Comparison of ENCODE assay signal across 22 cellular contexts in genomic region chr5:17306726-17307091, GRCh38.
A peak's percentile ranks its signal among the peaks of the same experiment; 100 is the strongest.
DNase-seq lines count a peak whose midpoint lies in the region; ATAC-seq, FAIRE-seq and TF ChIP-seq lines count a peak whose summit lies in the region.
"Had no signal": no experiment of that assay in that cellular context is flagged by ENCODE, and none has a peak within 500 bp of the region (broad histone marks: within the 10 kb centered on the region; RNA-seq: fewer than 3 reads in every experiment).

No MANE protein-coding gene starts in this region.

- H3K9me3 Mint-ChIP-seq in type B pancreatic cell, result peaks cover 4% of the 10 kb centered on the region
- peaks cover 6% of the 10 kb centered on the region for H3K9me3 Mint-ChIP-seq in activated T-helper 17 cell treated with anti-CD3 and anti-CD28 coated beads, Interleukin-2, amount 50 U/mL, for 72 hours
- H3K9me3 Mint-ChIP-seq: activated B cell treated with CpG ODN at 0.5 μM for 24 hours; activated naive CD8-positive, alpha-beta T cell treated with anti-CD3 and anti-CD28 coated beads for 36 hours; HFFc6 had no signal

- no peak for ATAC-seq in K562
- ATAC-seq in activated T-helper 17 cell treated with anti-CD3 and anti-CD28 coated beads, Interleukin-2, amount 50 U/mL, for 72 hours (replicated peaks), result no peak

- H3K27me3 ChIP-seq in HUES48 (ENCODE audit: control insufficient read depth, insufficient read depth, low read length) (no peaks in the 10 kb centered on the region), K562 (ENCODE audit: control insufficient read depth in 2 of 2, insufficient read depth in 2 of 2, low read length in 2 of 2) (0 out of 5 replicates have a peak, but pooled peaks cover 0 to 6% of the 10 kb centered on the region in 2 experiments), mesendoderm (ENCODE audit: insufficient read depth, low read length, poor library complexity) (no peaks in the 10 kb centered on the region)
- H3K27me3 ChIP-seq: neutrophil had no signal

- TF ChIP-seq EP300 in K562 (IDR thresholded peaks at IDR 0.05; ENCODE audit: low read length), result no peak

- no TSS peak for BruUV-seq in K562 (replicated peaks; lab: Mats Ljungman, UMichigan)

- no peak overlapping the region for H3K18ac ChIP-seq in mesendoderm (ENCODE audit: low read length)

- H3K9ac ChIP-seq in HUES48 (ENCODE audit: low read depth, low read length) (no peak overlapping the region), K562 (ENCODE audit: insufficient read depth in 1 of 2, low read depth in 2 of 2, low read length in 2 of 2) (no peak overlapping the region), mesendoderm (ENCODE audit: low read length) (no peak overlapping the region)

- POLR2A ChIA-PET in K562 (lab: Yijun Ruan, JAX), result interaction anchor here (0.6 to 0.7 kb wide), 2 partner anchors 26 to 32 kb away, joined by 3 read pairs; no protein-coding TSS in a partner anchor

- no peak overlapping the region for H4K5ac ChIP-seq in mesendoderm (ENCODE audit: low read length)

- H2BK15ac ChIP-seq in mesendoderm (replicated peaks; ENCODE audit: low read depth), result no peak overlapping the region

- in situ Hi-C loops in K562 (cut with MboI), result no loop called here

- H3K56ac ChIP-seq in mesendoderm (ENCODE audit: low read length), result peak overlapping the region; percentile 2

- no peaks in the 10 kb centered on the region for H3K79me2 ChIP-seq in K562 (ENCODE audit: control insufficient read depth, insufficient read depth, low read length)
- no peaks in the 10 kb centered on the region for H3K79me2 ChIP-seq in mesendoderm (ENCODE audit: control insufficient read depth, insufficient read depth, low read length)

- H3K9me3 ChIP-seq in HUES48 (ENCODE audit: control insufficient read depth, insufficient read depth, low read length) (no peaks in the 10 kb centered on the region), K562 (replicated peaks; ENCODE audit: control insufficient read depth, insufficient read depth, low read depth, low read length) (no peaks in the 10 kb centered on the region)
- H3K9me3 ChIP-seq: neutrophil had no signal

- WGBS in K562 (ENCODE audit: insufficient coverage, low coverage, missing lambda C conversion rate), result 2% methylated on average over 14 of the region's 14 CpGs
- WGBS in mesendoderm (ENCODE audit: extremely low coverage, insufficient coverage, low lambda C conversion rate), result no CpG with 5 or more reads among the region's 14 CpGs

- no peak for TF ChIP-seq RAD21 in K562 (CRISPR knock-in tag; conservative IDR thresholded peaks at IDR 0.05 in 1 of 2, IDR thresholded peaks at IDR 0.05 in 1 of 2)

- no peak overlapping the region for H3K4me3 ChIP-seq in HUES48 (ENCODE audit: low read depth, low read length)
- no peak overlapping the region for H3K4me3 ChIP-seq in K562
- H3K4me3 ChIP-seq in mesendoderm (ENCODE audit: low read length), result no peak overlapping the region

- no peaks in the 10 kb centered on the region for H3K27me3 Mint-ChIP-seq in type B pancreatic cell
- H3K27me3 Mint-ChIP-seq in activated T-helper 17 cell treated with anti-CD3 and anti-CD28 coated beads, Interleukin-2, amount 50 U/mL, for 72 hours, result no peaks in the 10 kb centered on the region
- H3K27me3 Mint-ChIP-seq: activated B cell treated with CpG ODN at 0.5 μM for 24 hours; activated naive CD8-positive, alpha-beta T cell treated with anti-CD3 and anti-CD28 coated beads for 36 hours; CD4-positive, alpha-beta T cell had no signal

- no peak for FAIRE-seq in K562 (lab: Jason Lieb, UNC)
- FAIRE-seq: endothelial cell of umbilical vein had no signal

- TF ChIP-seq CTCF in K562 (IDR thresholded peaks at IDR 0.05 in 2 of 3, conservative IDR thresholded peaks at IDR 0.05 in 1 of 3; ENCODE audit: insufficient read depth in 2 of 3, low read depth in 1 of 3, low read length in 3 of 3) (no peak), type B pancreatic cell (conservative IDR thresholded peaks at IDR 0.05) (no peak)

- no peak overlapping the region for H2BK5ac ChIP-seq in mesendoderm (ENCODE audit: low read length)

- no peak overlapping the region for H2AFZ ChIP-seq in K562 (ENCODE audit: low read depth, low read length)

- H3K23ac ChIP-seq in mesendoderm (ENCODE audit: low read length), result no peak overlapping the region

- intact Hi-C loops in K562 (cut with micrococcal nuclease), result no loop called here

- no peaks in the 10 kb centered on the region for H3K9me1 ChIP-seq in K562 (ENCODE audit: control insufficient read depth, insufficient read depth, low read length)

- TF ChIP-seq POLR2A in K562 (conservative IDR thresholded peaks at IDR 0.05), result no peak

- H3K27ac ChIP-seq in HUES48 (ENCODE audit: low read depth, low read length), result peak overlapping the region; percentile 2
- no peak overlapping the region for H3K27ac ChIP-seq in K562 (ENCODE audit: extremely low read depth, low read depth, low read length)
- peak overlapping the region; percentile 1 for H3K27ac ChIP-seq in mesendoderm (ENCODE audit: low read depth, low read length)
- H3K27ac ChIP-seq: neutrophil had no signal

- no peak overlapping the region for H3K4me3 Mint-ChIP-seq in type B pancreatic cell
- no peak overlapping the region for H3K4me3 Mint-ChIP-seq in activated T-helper 17 cell treated with anti-CD3 and anti-CD28 coated beads, Interleukin-2, amount 50 U/mL, for 72 hours
- H3K4me3 Mint-ChIP-seq: activated B cell treated with CpG ODN at 0.5 μM for 24 hours; activated naive CD8-positive, alpha-beta T cell treated with anti-CD3 and anti-CD28 coated beads for 36 hours; CD4-positive, alpha-beta T cell had no signal

- H2BK120ac ChIP-seq in mesendoderm (ENCODE audit: low read depth, low read length), result no peak overlapping the region

- H3K4ac ChIP-seq in mesendoderm (ENCODE audit: low read depth, low read length), result no peak overlapping the region

- H3K27ac Mint-ChIP-seq in type B pancreatic cell, result peak overlapping the region; percentile 93
- no peak overlapping the region for H3K27ac Mint-ChIP-seq in activated T-helper 17 cell treated with anti-CD3 and anti-CD28 coated beads, Interleukin-2, amount 50 U/mL, for 72 hours
- H3K27ac Mint-ChIP-seq: activated B cell treated with CpG ODN at 0.5 μM for 24 hours; activated naive CD8-positive, alpha-beta T cell treated with anti-CD3 and anti-CD28 coated beads for 36 hours; CD4-positive, alpha-beta T cell had no signal

- H3K4me1 ChIP-seq in HUES48 (ENCODE audit: control insufficient read depth, insufficient read depth, low read length) (no peaks in the 10 kb centered on the region), K562 (replicated peaks in 1 of 2; ENCODE audit: control insufficient read depth in 2 of 2, insufficient read depth in 2 of 2, low read length in 2 of 2) (peaks cover 0 to 5% of the 10 kb centered on the region in 2 experiments; a peak in 1 of 5 replicates), mesendoderm (ENCODE audit: control insufficient read depth, low read depth, low read length) (peaks cover 3% of the 10 kb centered on the region)

- H3K4me2 ChIP-seq in K562 (ENCODE audit: insufficient read depth, low read length) (no peak overlapping the region), mesendoderm (ENCODE audit: low read length) (no peak overlapping the region)

- H3K4me1 Mint-ChIP-seq in type B pancreatic cell (ENCODE audit: unreplicated experiment), result peaks cover 26% of the 10 kb centered on the region
- no peaks in the 10 kb centered on the region for H3K4me1 Mint-ChIP-seq in activated T-helper 17 cell treated with anti-CD3 and anti-CD28 coated beads, Interleukin-2, amount 50 U/mL, for 72 hours
- H3K4me1 Mint-ChIP-seq: activated B cell treated with CpG ODN at 0.5 μM for 24 hours; activated naive CD8-positive, alpha-beta T cell treated with anti-CD3 and anti-CD28 coated beads for 36 hours had no signal

- H2AK5ac ChIP-seq in mesendoderm (ENCODE audit: low read length), result no peak overlapping the region

- no peaks in the 10 kb centered on the region for H4K20me1 ChIP-seq in K562 (replicated peaks; ENCODE audit: control insufficient read depth, insufficient read depth, low read length)

- DNase-seq in K562 (ENCODE audit: extremely low read depth in 1 of 4, low spot score in 3 of 4), result no peak
- no peak for DNase-seq in mesendoderm
- DNase-seq in type B pancreatic cell (ENCODE audit: extremely low spot score, unreplicated experiment), result no peak
- no peak for DNase-seq in DMS114 treated with DMSO at 0.1 percent for 48 hours (lab: John Stamatoyannopoulos, UW; ENCODE audit: unreplicated experiment)
- DNase-seq in stimulated activated naive CD4-positive, alpha-beta T cell treated with Interleukin-2 at 50 U/mL for 16 hours (lab: John Stamatoyannopoulos, UW), result no peak
- no peak for DNase-seq in SW 1271 (lab: John Stamatoyannopoulos, UW)
- DNase-seq: activated B cell treated with CpG ODN at 0.5 μM for 24 hours; activated CD4-positive, alpha-beta T cell treated with anti-CD3 and anti-CD28 coated beads, Interleukin-2, amount 50 U/mL, for 4 hours; activated CD8-positive, alpha-beta memory T cell treated with anti-CD3 and anti-CD28 coated beads, Interleukin-2, amount 50 U/mL, for 4 hours; activated effector memory CD4-positive, alpha-beta T cell treated with Interleukin-2 at 50 U/mL for 16 hours; activated naive CD8-positive, alpha-beta T cell treated with anti-CD3 and anti-CD28 coated beads for 36 hours; CD4-positive, alpha-beta T cell; DMS 273 treated with DMSO at 0.1 percent for 48 hours; NCI-H1048; NCI-H1930; NCI-H526 treated with DMSO at 0.1 percent for 48 hours; substantia nigra had no signal

- H4K8ac ChIP-seq in mesendoderm (ENCODE audit: low read depth, low read length), result no peak overlapping the region

- no peaks in the 10 kb centered on the region for H3K36me3 Mint-ChIP-seq in type B pancreatic cell
- no peaks in the 10 kb centered on the region for H3K36me3 Mint-ChIP-seq in activated T-helper 17 cell treated with anti-CD3 and anti-CD28 coated beads, Interleukin-2, amount 50 U/mL, for 72 hours (ENCODE audit: low read depth)
- H3K36me3 Mint-ChIP-seq: activated naive CD8-positive, alpha-beta T cell treated with anti-CD3 and anti-CD28 coated beads for 36 hours had no signal

- CTCF ChIA-PET in K562 (lab: Yijun Ruan, JAX; ENCODE audit: low intra/inter-chr PET ratio), result no interaction called here

- no peaks in the 10 kb centered on the region for H3K79me1 ChIP-seq in mesendoderm (ENCODE audit: low read length)

- H3K36me3 ChIP-seq in HUES48 (ENCODE audit: control insufficient read depth, insufficient read depth, low read length) (no peaks in the 10 kb centered on the region), K562 (ENCODE audit: control insufficient read depth, insufficient read depth, low read length) (no peaks in the 10 kb centered on the region), mesendoderm (ENCODE audit: control insufficient read depth, insufficient read depth, low read length) (no peaks in the 10 kb centered on the region)
- H3K36me3 ChIP-seq: neutrophil had no signal

TF ChIP-seq in K562, 482 proteins besides CTCF, POLR2A, EP300 and RAD21:
- TF ChIP-seq ELF4 (CRISPR knock-in tag; IDR thresholded peaks at IDR 0.05) (no peak), TOE1 (IDR thresholded peaks at IDR 0.05; ENCODE audit: borderline replicate concordance) (no peak), TOE1 (CRISPR knock-in tag; IDR thresholded peaks at IDR 0.05; ENCODE audit: borderline replicate concordance, low read depth) (no peak), GABPA (tag; conservative IDR thresholded peaks at IDR 0.05; ENCODE audit: low read depth) (peak; percentile 57)
